Comparison of ENCODE assay signal across 1 cellular context in genomic region chr14:91496790-91497189, GRCh38.
TF ChIP-seq lines count a peak whose summit lies in the region.

No MANE protein-coding gene starts in this region.

TF ChIP-seq in GM12878, 131 proteins besides CTCF, POLR2A, EP300 and RAD21:
- TF ChIP-seq TCF7 (IDR thresholded peaks at IDR 0.05; ENCODE audit: borderline replicate concordance): no peak
- TF ChIP-seq SREBF2 (IDR thresholded peaks at IDR 0.05; ENCODE audit: low read length): no peak
- TF ChIP-seq NBN (IDR thresholded peaks at IDR 0.05): no peak
- TF ChIP-seq E2F4 (IDR thresholded peaks at IDR 0.05; ENCODE audit: low read depth, low read length): no peak
- TF ChIP-seq BMI1 (IDR thresholded peaks at IDR 0.05; ENCODE audit: borderline replicate concordance): no peak
- no peak for TF ChIP-seq ATF2 (IDR thresholded peaks at IDR 0.05; ENCODE audit: low read length)
- TF ChIP-seq BACH1 (IDR thresholded peaks at IDR 0.05; ENCODE audit: borderline replicate concordance): no peak
- no peak for TF ChIP-seq HSF1 (IDR thresholded peaks at IDR 0.05; ENCODE audit: low read depth, low read length)
- no peak for TF ChIP-seq POLR2AphosphoS2 (IDR thresholded peaks at IDR 0.05; ENCODE audit: low read depth, low read length)
- no peak for TF ChIP-seq PBX3 (IDR thresholded peaks at IDR 0.05; ENCODE audit: insufficient replicate concordance, low read depth, low read length)
- no peak for TF ChIP-seq MYB (IDR thresholded peaks at IDR 0.05; ENCODE audit: borderline replicate concordance, low read depth, low read length)
- TF ChIP-seq MAX (IDR thresholded peaks at IDR 0.05; ENCODE audit: low read depth, low read length): no peak
- TF ChIP-seq ASH2L (IDR thresholded peaks at IDR 0.05; ENCODE audit: borderline replicate concordance, low read depth): no peak
- no peak for TF ChIP-seq IKZF1 (conservative IDR thresholded peaks at IDR 0.05)
- TF ChIP-seq DPF2 (IDR thresholded peaks at IDR 0.05): no peak
- no peak for TF ChIP-seq SIX5 (IDR thresholded peaks at IDR 0.05; ENCODE audit: low read depth, low read length, severe bottlenecking)
